23 cellular contexts compared by ENCODE assay signal in the genomic region with DNA sequence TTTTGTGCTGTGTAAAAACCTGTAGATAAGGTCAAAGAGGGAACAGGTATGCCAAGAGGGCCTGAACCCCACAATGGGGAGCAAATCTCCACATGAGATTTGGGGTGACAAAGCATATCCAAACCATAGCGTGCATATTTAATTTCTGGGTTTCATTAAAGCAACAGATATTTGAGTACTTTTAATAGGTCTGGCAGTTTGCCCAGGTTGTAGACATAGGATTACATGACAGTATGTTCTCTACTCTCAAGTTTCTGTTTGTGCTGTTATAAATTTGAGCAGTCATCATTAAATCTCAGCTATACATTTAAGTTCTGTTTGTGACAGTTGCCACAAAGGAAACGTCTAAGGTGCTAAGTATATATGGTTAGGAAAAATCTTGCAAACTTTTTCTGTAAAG.
DNase-seq lines count a peak whose midpoint lies in the region; ATAC-seq and TF ChIP-seq lines count a peak whose summit lies in the region.
"Had no signal": no experiment of that assay in that cellular context is flagged by ENCODE, and none has a peak within 500 bp of the region (broad histone marks: within the 10 kb centered on the region; RNA-seq: fewer than 3 reads in every experiment).

No MANE protein-coding gene starts in this region.

- H3K9me3 ChIP-seq in GM23248 (ENCODE audit: low read depth) (no peaks in the 10 kb centered on the region), mammary epithelial cell (replicated peaks; ENCODE audit: insufficient read depth, low read length) (peaks cover 3% of the 10 kb centered on the region)
- H3K9me3 ChIP-seq: neutrophil, SJCRH30 had no signal

- no peaks in the 10 kb centered on the region for H3K9me2 ChIP-seq in GM23248 (ENCODE audit: insufficient read depth)

- no peak for ATAC-seq in natural killer cell treated with Interleukin-12 subunit alpha and Interleukin-12 subunit beta and Interleukin-15 and Interleukin-18, amount 100 ng/mL, for 72 hours
- no peak for ATAC-seq in Right ventricle myocardium inferior
- ATAC-seq: activated T-cell treated with anti-CD3 and anti-CD28 coated beads, Interleukin-2, amount 50 U/mL, for 72 hours; K562; PC-3; psoas muscle had no signal

- H3K4me3 Mint-ChIP-seq in natural killer cell treated with Interleukin-12 subunit alpha and Interleukin-12 subunit beta and Interleukin-15 and Interleukin-18, amount 100 ng/mL, for 72 hours, result no peak overlapping the region
- H3K4me3 Mint-ChIP-seq: activated CD4-positive, alpha-beta T cell treated with anti-CD3 and anti-CD28 coated beads, Interleukin-2, amount 10 ng/mL, durations not matched to agents 24 days and 14 days; activated naive CD4-positive, alpha-beta T cell treated with anti-CD3 and anti-CD28 coated beads, Interleukin-2, amount 50 U/mL, for 24 hours; activated T-cell treated with anti-CD3 and anti-CD28 coated beads, Interleukin-2, amount 50 U/mL, for 72 hours; memory B cell; T-helper 1 cell treated with Interleukin-12 subunit alpha and Interleukin-12 subunit beta and Interleukin-4 antibody, amounts not matched to agents 30 μg/mL and 1 μg/mL, for 36 hours had no signal

- H3K27me3 ChIP-seq in GM23248 (replicated peaks; ENCODE audit: insufficient read depth), result no peaks in the 10 kb centered on the region
- H3K27me3 ChIP-seq in mammary epithelial cell (ENCODE audit: insufficient read depth, low read length), result no peaks in the 10 kb centered on the region
- H3K27me3 ChIP-seq: neutrophil, SJCRH30 had no signal

- peaks cover 6% of the 10 kb centered on the region for H3K9me3 Mint-ChIP-seq in natural killer cell treated with Interleukin-12 subunit alpha and Interleukin-12 subunit beta and Interleukin-15 and Interleukin-18, amount 100 ng/mL, for 72 hours

- H3K27me3 Mint-ChIP-seq in natural killer cell treated with Interleukin-12 subunit alpha and Interleukin-12 subunit beta and Interleukin-15 and Interleukin-18, amount 100 ng/mL, for 72 hours, result peaks cover 27 to 45% of the 10 kb centered on the region in 2 donors

- in situ Hi-C loops in GM23248 (cut with MboI), result no loop called here
- in situ Hi-C loops in mammary epithelial cell (cut with MboI; ENCODE audit: low sequenced_read_pairs in 2 of 2), result no loop called here

- no peak for TF ChIP-seq CTCF in mammary epithelial cell (conservative IDR thresholded peaks at IDR 0.05 in 1 of 2, IDR thresholded peaks at IDR 0.05 in 1 of 2; ENCODE audit: extremely low read depth in 1 of 2, insufficient read depth in 1 of 2, low read depth in 1 of 2, low read length in 2 of 2)

- H3K79me2 ChIP-seq in GM23248 (ENCODE audit: insufficient read depth), result no peaks in the 10 kb centered on the region
- no peaks in the 10 kb centered on the region for H3K79me2 ChIP-seq in mammary epithelial cell (ENCODE audit: insufficient read depth, low read length)

- H3F3A ChIP-seq in GM23248 (ENCODE audit: insufficient read depth), result no peaks in the 10 kb centered on the region

- H3K36me3 Mint-ChIP-seq in natural killer cell treated with Interleukin-12 subunit alpha and Interleukin-12 subunit beta and Interleukin-15 and Interleukin-18, amount 100 ng/mL, for 72 hours, result peaks cover 8% of the 10 kb centered on the region
- H3K36me3 Mint-ChIP-seq: memory B cell had no signal

- H3K4me3 ChIP-seq in GM23248 (no peak overlapping the region), mammary epithelial cell (replicated peaks in 1 of 3; ENCODE audit: insufficient read depth in 1 of 3, low read depth in 2 of 3, low read length in 3 of 3) (no peak overlapping the region)
- H3K4me3 ChIP-seq: K562, psoas muscle, SJCRH30, skin epidermis had no signal

- H4K20me1 ChIP-seq in GM23248 (ENCODE audit: insufficient read depth), result no peaks in the 10 kb centered on the region
- no peaks in the 10 kb centered on the region for H4K20me1 ChIP-seq in mammary epithelial cell (ENCODE audit: insufficient read depth, low read length)

- H3K9ac ChIP-seq in GM23248, result no peak overlapping the region
- no peak overlapping the region for H3K9ac ChIP-seq in mammary epithelial cell (ENCODE audit: insufficient read depth, low read length)

- H3K4me2 ChIP-seq in GM23248 (ENCODE audit: unreplicated experiment) (no peak overlapping the region), mammary epithelial cell (ENCODE audit: insufficient read depth, low read depth, low read length) (no peak overlapping the region)

- no peak overlapping the region for H2AFZ ChIP-seq in GM23248
- H2AFZ ChIP-seq in mammary epithelial cell (ENCODE audit: low read depth, low read length), result no peak overlapping the region

- H3K4me1 ChIP-seq in GM23248 (ENCODE audit: insufficient read depth), result no peaks in the 10 kb centered on the region
- H3K4me1 ChIP-seq in mammary epithelial cell (ENCODE audit: insufficient read depth, low read length), result no peaks in the 10 kb centered on the region
- H3K4me1 ChIP-seq: psoas muscle had no signal

- no TSS peak for BruUV-seq in mammary epithelial cell (replicated peaks; lab: Mats Ljungman, UMichigan)

- H3K4me1 Mint-ChIP-seq in natural killer cell treated with Interleukin-12 subunit alpha and Interleukin-12 subunit beta and Interleukin-15 and Interleukin-18, amount 100 ng/mL, for 72 hours (ENCODE audit: low read depth in 2 of 2), result no peaks in the 10 kb centered on the region
- H3K4me1 Mint-ChIP-seq: activated CD4-positive, alpha-beta T cell treated with anti-CD3 and anti-CD28 coated beads, Interleukin-2, amount 10 ng/mL, durations not matched to agents 24 days and 14 days; activated naive CD4-positive, alpha-beta T cell treated with anti-CD3 and anti-CD28 coated beads, Interleukin-2, amount 50 U/mL, for 24 hours; memory B cell had no signal

- intact Hi-C loops in mammary epithelial cell (cut with micrococcal nuclease) (no loop called here), Right ventricle myocardium inferior (cut with DNase I) (no loop called here)

- dilution Hi-C loops in mammary epithelial cell (cut with HindIII; ENCODE audit: low sequenced_read_pairs), result no loop called here

- no peaks in the 10 kb centered on the region for H3K36me3 ChIP-seq in GM23248 (ENCODE audit: low read depth)
- no peaks in the 10 kb centered on the region for H3K36me3 ChIP-seq in mammary epithelial cell (ENCODE audit: insufficient read depth, low read length)
- H3K36me3 ChIP-seq: neutrophil, SJCRH30 had no signal

- H3K27ac ChIP-seq in GM23248 (no peak overlapping the region), mammary epithelial cell (ENCODE audit: insufficient read depth, low read depth, low read length) (no peak overlapping the region)
- H3K27ac ChIP-seq: neutrophil, psoas muscle, SJCRH30, skin epidermis had no signal

- 0% methylated on average over 2 of the region's 2 CpGs for WGBS in GM23248 (ENCODE audit: low coverage in 1 of 2, low lambda C conversion rate in 2 of 2, missing lambda C conversion rate in 2 of 2), 2 experiments
- 60% methylated on average over 2 of the region's 2 CpGs for WGBS in mammary epithelial cell (ENCODE audit: low coverage, missing lambda C conversion rate)

- H3K27ac Mint-ChIP-seq in natural killer cell treated with Interleukin-12 subunit alpha and Interleukin-12 subunit beta and Interleukin-15 and Interleukin-18, amount 100 ng/mL, for 72 hours, result no peak overlapping the region
- H3K27ac Mint-ChIP-seq: activated CD4-positive, alpha-beta T cell treated with anti-CD3 and anti-CD28 coated beads, Interleukin-2, amount 10 ng/mL, durations not matched to agents 24 days and 14 days; activated naive CD4-positive, alpha-beta T cell treated with anti-CD3 and anti-CD28 coated beads, Interleukin-2, amount 50 U/mL, for 24 hours; activated T-cell treated with anti-CD3 and anti-CD28 coated beads, Interleukin-2, amount 50 U/mL, for 72 hours; memory B cell; T-helper 1 cell treated with Interleukin-12 subunit alpha and Interleukin-12 subunit beta and Interleukin-4 antibody, amounts not matched to agents 30 μg/mL and 1 μg/mL, for 36 hours had no signal

- DNase-seq in COR-L47 (lab: John Stamatoyannopoulos, UW), result peak; percentile 70
- DNase-seq in GM23248, result peak; percentile 2
- peak; percentile 71 for DNase-seq in NCI-H2081 treated with DMSO at 0.1 percent for 48 hours (lab: John Stamatoyannopoulos, UW)
- DNase-seq in NCI-H82 (lab: John Stamatoyannopoulos, UW), result peak; percentile 89
- DNase-seq in SIG-M5 (lab: John Stamatoyannopoulos, UW), result no peak
- no peak for DNase-seq in mammary epithelial cell
- DNase-seq in natural killer cell treated with Interleukin-12 subunit alpha and Interleukin-12 subunit beta and Interleukin-15 and Interleukin-18, amount 100 ng/mL, for 72 hours (ENCODE audit: low spot score), result no peak
- DNase-seq in Right ventricle myocardium inferior (ENCODE audit: missing footprints), result no peak
- DNase-seq: activated CD4-positive, alpha-beta T cell treated with anti-CD3 and anti-CD28 coated beads, Interleukin-2, amount 10 ng/mL, durations not matched to agents 24 days and 14 days; activated T-cell treated with anti-CD3 and anti-CD28 coated beads, Interleukin-2, amount 50 U/mL, for 72 hours; anterior cingulate cortex; kidney glomerular epithelial cell; NCI-H774; PC-3; psoas muscle; stimulated activated CD4-positive, alpha-beta T cell treated with anti-CD3 and anti-CD28 coated beads, Interleukin-1b, Interleukin-23, amount 100 ng/mL, for 48 hours had no signal

- CTCF ChIA-PET in mammary epithelial cell (lab: Charles Lee; ENCODE audit: low non-redundant PET), result no interaction called here

Comparison
In these comparisons a context has a peak if more than half of its experiments do, and no peak if none do; other contexts are left out.
1. DNase-seq: peak in COR-L47 (single experiment), GM23248 (single experiment), NCI-H2081 treated with DMSO at 0.1 percent for 48 hours (single experiment) and NCI-H82 (single experiment); none in SIG-M5 (single experiment), mammary epithelial cell (single experiment), natural killer cell treated with Interleukin-12 subunit alpha and Interleukin-12 subunit beta and Interleukin-15 and Interleukin-18, amount 100 ng/mL, for 72 hours (single experiment) and Right ventricle myocardium inferior (single experiment).